13 cellular contexts compared by ENCODE assay signal in the genomic region with DNA sequence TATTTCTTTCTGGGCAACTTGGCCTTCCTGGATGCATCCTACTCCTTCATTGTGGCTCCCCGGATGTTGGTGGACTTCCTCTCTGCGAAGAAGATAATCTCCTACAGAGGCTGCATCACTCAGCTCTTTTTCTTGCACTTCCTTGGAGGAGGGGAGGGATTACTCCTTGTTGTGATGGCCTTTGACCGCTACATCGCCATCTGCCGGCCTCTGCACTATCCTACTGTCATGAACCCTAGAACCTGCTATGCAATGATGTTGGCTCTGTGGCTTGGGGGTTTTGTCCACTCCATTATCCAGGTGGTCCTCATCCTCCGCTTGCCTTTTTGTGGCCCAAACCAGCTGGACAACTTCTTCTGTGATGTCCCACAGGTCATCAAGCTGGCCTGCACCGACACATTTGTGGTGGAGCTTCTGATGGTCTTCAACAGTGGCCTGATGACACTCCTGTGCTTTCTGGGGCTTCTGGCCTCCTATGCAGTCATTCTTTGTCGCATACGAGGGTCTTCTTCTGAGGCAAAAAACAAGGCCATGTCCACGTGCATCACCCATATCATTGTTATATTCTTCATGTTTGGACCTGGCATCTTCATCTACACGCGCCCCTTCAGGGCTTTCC. TPM values are rescaled to one million over a fixed set of nuclear protein-coding genes. Genes with fewer than 3 reads are reported as not detected.
"Had no signal": no experiment of that assay in that cellular context is flagged by ENCODE, and none has a peak within 500 bp of the region (broad histone marks: within the 10 kb centered on the region; RNA-seq: fewer than 3 reads in every experiment).

No MANE protein-coding gene starts in this region.

RNA-seq across cellular contexts. Expression of gene OR4N2, which starts 24.2 kb away (rescaled TPM):
- total RNA-seq: activated CD4-positive, alpha-beta T cell treated with anti-CD3 and anti-CD28 coated beads, Interleukin-2, amount 10 ng/mL, durations not matched to agents 24 days and 14 days; activated CD8-positive, alpha-beta T cell treated with anti-CD3 and anti-CD28 coated beads, Interleukin-2, amount 10 ng/mL, durations not matched to agents 7 days and 5 days; activated naive CD8-positive, alpha-beta T cell treated with anti-CD3 and anti-CD28 coated beads, Interleukin-2, amount 10 ng/mL, durations not matched to agents 7 days and 5 days; activated T-helper 2 cell treated with anti-CD3 and anti-CD28 coated beads, Interferon-gamma antibody, Interleukin-2, Interleukin-4, amounts not matched to agents 10 μg/mL and 5 μg/mL and 100 μg/mL, durations not matched to agents 14 hours and 24 hours and 36 hours; ascending aorta; cardiac muscle cell; MCF 10A; NCI-H460; Peyer's patch; SJSA1; T-cell; T-helper 17 cell had no signal
- polyA plus RNA-seq: adipose tissue, cardiac muscle cell had no signal

RNA-seq across cellular contexts. Expression of gene OR4K2, which starts 47.2 kb away (rescaled TPM):
- total RNA-seq: activated CD4-positive, alpha-beta T cell treated with anti-CD3 and anti-CD28 coated beads, Interleukin-2, amount 10 ng/mL, durations not matched to agents 24 days and 14 days; activated CD8-positive, alpha-beta T cell treated with anti-CD3 and anti-CD28 coated beads, Interleukin-2, amount 10 ng/mL, durations not matched to agents 7 days and 5 days; activated naive CD8-positive, alpha-beta T cell treated with anti-CD3 and anti-CD28 coated beads, Interleukin-2, amount 10 ng/mL, durations not matched to agents 7 days and 5 days; activated T-helper 2 cell treated with anti-CD3 and anti-CD28 coated beads, Interferon-gamma antibody, Interleukin-2, Interleukin-4, amounts not matched to agents 10 μg/mL and 5 μg/mL and 100 μg/mL, durations not matched to agents 14 hours and 24 hours and 36 hours; ascending aorta; cardiac muscle cell; MCF 10A; NCI-H460; Peyer's patch; SJSA1; T-cell; T-helper 17 cell had no signal
- polyA plus RNA-seq: adipose tissue, cardiac muscle cell had no signal

RNA-seq across cellular contexts. Expression of gene OR4M1, which starts 54.4 kb away (rescaled TPM):
- total RNA-seq: activated CD4-positive, alpha-beta T cell treated with anti-CD3 and anti-CD28 coated beads, Interleukin-2, amount 10 ng/mL, durations not matched to agents 24 days and 14 days; activated CD8-positive, alpha-beta T cell treated with anti-CD3 and anti-CD28 coated beads, Interleukin-2, amount 10 ng/mL, durations not matched to agents 7 days and 5 days; activated naive CD8-positive, alpha-beta T cell treated with anti-CD3 and anti-CD28 coated beads, Interleukin-2, amount 10 ng/mL, durations not matched to agents 7 days and 5 days; activated T-helper 2 cell treated with anti-CD3 and anti-CD28 coated beads, Interferon-gamma antibody, Interleukin-2, Interleukin-4, amounts not matched to agents 10 μg/mL and 5 μg/mL and 100 μg/mL, durations not matched to agents 14 hours and 24 hours and 36 hours; ascending aorta; cardiac muscle cell; MCF 10A; NCI-H460; Peyer's patch; SJSA1; T-cell; T-helper 17 cell had no signal
- polyA plus RNA-seq: adipose tissue, cardiac muscle cell had no signal
